Comparison of ENCODE assay signal across 17 cellular contexts in the genomic region with DNA sequence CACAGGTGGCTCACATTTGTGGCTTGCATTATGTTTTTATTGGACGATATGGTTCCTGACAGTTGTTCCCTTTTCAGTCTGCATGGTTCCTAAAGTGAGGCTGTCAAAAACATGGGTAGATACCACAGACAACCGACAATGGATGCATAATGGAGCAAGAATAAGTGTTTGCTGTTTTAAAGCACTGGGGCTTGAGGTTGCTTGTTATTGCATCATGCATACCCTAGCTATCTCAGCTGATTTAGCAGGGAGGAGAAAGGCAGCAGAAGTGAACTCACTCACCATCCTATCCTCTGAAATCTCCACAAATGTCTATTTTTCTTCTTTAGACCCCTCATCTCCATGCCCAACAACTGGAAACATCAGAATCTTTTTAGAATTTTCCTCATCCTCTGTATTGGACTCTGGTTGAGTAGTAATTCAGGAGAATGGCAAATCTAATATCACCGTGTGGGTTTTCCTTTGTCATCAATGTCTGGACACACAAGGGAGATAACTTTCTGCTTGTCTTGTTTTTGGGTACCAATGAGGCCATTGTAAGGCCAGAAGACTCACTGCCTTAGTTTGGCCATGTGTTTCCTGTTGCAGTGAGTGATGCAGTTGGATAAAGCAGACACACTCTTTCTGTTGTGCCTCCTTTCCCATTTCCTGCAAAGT. TPM values are rescaled to one million over a fixed set of nuclear protein-coding genes. Genes with fewer than 3 reads are reported as not detected.
DNase-seq lines count a peak whose midpoint lies in the region; ATAC-seq and TF ChIP-seq lines count a peak whose summit lies in the region.
"Had no signal": no experiment of that assay in that cellular context is flagged by ENCODE, and none has a peak within 500 bp of the region (broad histone marks: within the 10 kb centered on the region; RNA-seq: fewer than 3 reads in every experiment).

No MANE protein-coding gene starts in this region.

- H3K27ac ChIP-seq in DOHH2 (ENCODE audit: low read depth, low read length) (no peak overlapping the region), KMS-11 (no peak overlapping the region), SK-N-MC (peak overlapping the region; percentile 62; the same call in 1 of the 2 replicates), upper lobe of right lung (no peak overlapping the region)

- intact Hi-C loops in upper lobe of right lung (cut with DNase I) = no loop called here

- H3K4me1 ChIP-seq in DOHH2 (ENCODE audit: control insufficient read depth, low read length) (peaks cover 63% of the 10 kb centered on the region), KMS-11 (ENCODE audit: low read depth, poor library complexity, severe bottlenecking) (peaks cover 88% of the 10 kb centered on the region), upper lobe of right lung (no peaks in the 10 kb centered on the region)

- no peak for ATAC-seq in stimulated activated naive B cell treated with anti-CD40 and anti-IgM and Interleukin-4, amounts not matched to agents 10 μg/mL and 1 μg/mL and 100 μg/mL, for 72 hours (replicated peaks)
- no peak for ATAC-seq in upper lobe of right lung
- ATAC-seq: SK-N-SH treated with all-trans-retinoic acid at 6 μM for 48 hours had no signal

- H4K20me1 ChIP-seq in DOHH2 (ENCODE audit: control insufficient read depth, insufficient read depth, low read depth, low read length) (no peaks in the 10 kb centered on the region), KMS-11 (ENCODE audit: insufficient read depth) (no peaks in the 10 kb centered on the region)

- H3F3A ChIP-seq in DOHH2 (ENCODE audit: control insufficient read depth, insufficient read depth) = no peaks in the 10 kb centered on the region

- H3K4me3 Mint-ChIP-seq in stimulated activated naive B cell treated with anti-CD40 and anti-IgM and Interleukin-4, amounts not matched to agents 10 μg/mL and 1 μg/mL and 100 μg/mL, for 72 hours = no peak overlapping the region
- H3K4me3 Mint-ChIP-seq: activated naive CD8-positive, alpha-beta T cell treated with anti-CD3 and anti-CD28 coated beads for 36 hours; CD4-positive, alpha-beta T cell; nephron had no signal

- H3K27me3 ChIP-seq in DOHH2 (ENCODE audit: control insufficient read depth, low read length) = no peaks in the 10 kb centered on the region
- no peaks in the 10 kb centered on the region for H3K27me3 ChIP-seq in KMS-11 (ENCODE audit: insufficient read depth, low read depth)
- H3K27me3 ChIP-seq in upper lobe of right lung = no peaks in the 10 kb centered on the region

- H3K36me3 ChIP-seq in DOHH2 (ENCODE audit: control insufficient read depth, low read length) (no peaks in the 10 kb centered on the region), KMS-11 (ENCODE audit: insufficient read depth) (no peaks in the 10 kb centered on the region), SK-N-MC (ENCODE audit: insufficient read depth, low read length) (no peaks in the 10 kb centered on the region), upper lobe of right lung (no peaks in the 10 kb centered on the region)

- peak overlapping the region; percentile 31; the same call in 1 of the 2 replicates for H2AFZ ChIP-seq in KMS-11 (ENCODE audit: low read depth)

- H3K4me3 ChIP-seq in DOHH2 (ENCODE audit: low read length) (no peak overlapping the region), KMS-11 (IDR thresholded peaks at IDR 0.05; ENCODE audit: insufficient read depth, low read depth, low read length) (no peak overlapping the region), SK-N-MC (no peak overlapping the region), fibroblast of villous mesenchyme (ENCODE audit: low read depth, low read length) (no peak overlapping the region), upper lobe of right lung (no peak overlapping the region)

- no peaks in the 10 kb centered on the region for H3K27me3 Mint-ChIP-seq in stimulated activated naive B cell treated with anti-CD40 and anti-IgM and Interleukin-4, amounts not matched to agents 10 μg/mL and 1 μg/mL and 100 μg/mL, for 72 hours
- H3K27me3 Mint-ChIP-seq: CD4-positive, alpha-beta T cell had no signal

- H3K27ac Mint-ChIP-seq in stimulated activated naive B cell treated with anti-CD40 and anti-IgM and Interleukin-4, amounts not matched to agents 10 μg/mL and 1 μg/mL and 100 μg/mL, for 72 hours = no peak overlapping the region
- H3K27ac Mint-ChIP-seq: activated naive CD8-positive, alpha-beta T cell treated with anti-CD3 and anti-CD28 coated beads for 36 hours; CD4-positive, alpha-beta T cell; nephron had no signal

- no peaks in the 10 kb centered on the region for H3K9me2 ChIP-seq in DOHH2 (replicated peaks; ENCODE audit: control insufficient read depth, low read length)

- peaks cover 3% of the 10 kb centered on the region in 2 donors for H3K9me3 Mint-ChIP-seq in stimulated activated naive B cell treated with anti-CD40 and anti-IgM and Interleukin-4, amounts not matched to agents 10 μg/mL and 1 μg/mL and 100 μg/mL, for 72 hours
- H3K9me3 Mint-ChIP-seq: CD4-positive, alpha-beta T cell; nephron had no signal

- no peaks in the 10 kb centered on the region; the same call in 1 of the 2 replicates for H3K9me3 ChIP-seq in DOHH2 (ENCODE audit: control insufficient read depth, insufficient read depth, low read length)
- no peaks in the 10 kb centered on the region for H3K9me3 ChIP-seq in SK-N-MC (ENCODE audit: low read depth, low read length)
- H3K9me3 ChIP-seq in upper lobe of right lung = no peaks in the 10 kb centered on the region

- H3K4me2 ChIP-seq in DOHH2 (ENCODE audit: low read length) = peak overlapping the region; percentile 20
- H3K4me2 ChIP-seq in KMS-11 = peak overlapping the region; percentile 3; the same call in 1 of the 2 replicates

- peaks cover 48 to 62% of the 10 kb centered on the region in 2 donors for H3K4me1 Mint-ChIP-seq in stimulated activated naive B cell treated with anti-CD40 and anti-IgM and Interleukin-4, amounts not matched to agents 10 μg/mL and 1 μg/mL and 100 μg/mL, for 72 hours
- H3K4me1 Mint-ChIP-seq: nephron had no signal

- DNase-seq in SK-N-MC (ENCODE audit: low read depth, low spot score) (peak; percentile 42), fibroblast of villous mesenchyme (ENCODE audit: low read depth) (peak; percentile 65), upper lobe of right lung (no peak), D341Med (ENCODE audit: low spot score) (no peak)
- DNase-seq in stimulated activated naive B cell treated with anti-CD40 and anti-IgM and Interleukin-4, amounts not matched to agents 10 μg/mL and 1 μg/mL and 100 μg/mL, for 72 hours = no peak
- DNase-seq: activated naive CD8-positive, alpha-beta T cell treated with anti-CD3 and anti-CD28 coated beads for 36 hours; CD4-positive, alpha-beta T cell; GDM1; KG1; NCI-H187 treated with DMSO at 0.1 percent for 48 hours; retina had no signal

- no peak overlapping the region for H3K9ac ChIP-seq in KMS-11
- peak overlapping the region; percentile 56 for H3K9ac ChIP-seq in SK-N-MC (ENCODE audit: insufficient read length)

- peaks cover 0 to 4% of the 10 kb centered on the region in 2 donors for H3K36me3 Mint-ChIP-seq in stimulated activated naive B cell treated with anti-CD40 and anti-IgM and Interleukin-4, amounts not matched to agents 10 μg/mL and 1 μg/mL and 100 μg/mL, for 72 hours
- H3K36me3 Mint-ChIP-seq: activated naive CD8-positive, alpha-beta T cell treated with anti-CD3 and anti-CD28 coated beads for 36 hours had no signal

- no peaks in the 10 kb centered on the region for H3K79me2 ChIP-seq in DOHH2 (ENCODE audit: control insufficient read depth, low read length)
- no peaks in the 10 kb centered on the region for H3K79me2 ChIP-seq in KMS-11 (ENCODE audit: insufficient read depth, low read depth)

- TF ChIP-seq CTCF in DOHH2 (IDR thresholded peaks at IDR 0.05; ENCODE audit: low read depth, low read length, poor library complexity, severe bottlenecking) (no peak), KMS-11 (conservative IDR thresholded peaks at IDR 0.05; ENCODE audit: low read depth, low read length) (no peak), fibroblast of villous mesenchyme (IDR thresholded peaks at IDR 0.05; ENCODE audit: insufficient read depth, low read depth, low read length) (no peak), upper lobe of right lung (IDR thresholded peaks at IDR 0.05) (no peak)

RNA-seq across cellular contexts. Expression of a gene that starts 46.7 kb away (rescaled TPM):
- 0.32 and 0.86 TPM in 2 replicates for total RNA-seq in fibroblast of villous mesenchyme
- 1.8 TPM for total RNA-seq in upper lobe of right lung

RNA-seq across cellular contexts. Expression of a gene that starts 47.0 kb away (rescaled TPM):
- total RNA-seq in fibroblast of villous mesenchyme (6.4 and 8.6 TPM in 2 replicates), upper lobe of right lung (6.8 TPM)

RNA-seq across cellular contexts. Expression of a gene that starts 55.3 kb away (rescaled TPM):
- not detected in 2 replicates for total RNA-seq in fibroblast of villous mesenchyme
- total RNA-seq in upper lobe of right lung = 32.9 TPM
- total RNA-seq: chondrocyte, epithelial cell of proximal tubule had no signal

Comparison
In these comparisons a context has a peak if more than half of its experiments do, and no peak if none do; other contexts are left out.
1. DNase-seq: peak in SK-N-MC (single experiment) and fibroblast of villous mesenchyme (single experiment); none in stimulated activated naive B cell treated with anti-CD40 and anti-IgM and Interleukin-4, amounts not matched to agents 10 μg/mL and 1 μg/mL and 100 μg/mL, for 72 hours (single experiment), upper lobe of right lung (single experiment) and D341Med (single experiment).
2. RNA of a gene that starts 55.3 kb away (total RNA-seq): 32.9 TPM in upper lobe of right lung (single experiment); not detected in fibroblast of villous mesenchyme; every median in the first group is over 10 times any median in the second.